11 cellular contexts compared by ENCODE assay signal in the genomic region with DNA sequence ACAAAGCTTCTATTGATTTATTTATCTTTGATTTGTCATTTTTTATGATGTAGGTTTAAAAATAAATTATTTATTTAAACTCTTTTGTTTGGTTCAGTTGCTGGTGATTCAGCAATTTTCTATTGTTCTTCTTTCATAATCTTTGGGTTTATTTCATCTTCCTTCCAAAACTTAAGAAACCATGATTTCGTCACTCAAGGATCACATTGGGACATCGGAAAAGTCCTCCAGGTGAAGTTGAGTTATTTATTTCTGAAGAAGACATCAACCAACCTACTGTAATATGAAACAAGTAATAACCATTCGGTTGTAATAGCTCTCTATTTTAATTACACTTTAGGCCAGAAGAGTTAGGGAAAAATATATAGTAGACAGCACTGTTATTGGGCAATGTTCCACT. TPM values are rescaled to one million over a fixed set of nuclear protein-coding genes. Genes with fewer than 3 reads are reported as not detected.
"Had no signal": no experiment of that assay in that cellular context is flagged by ENCODE, and none has a peak within 500 bp of the region (broad histone marks: within the 10 kb centered on the region; RNA-seq: fewer than 3 reads in every experiment).

No MANE protein-coding gene starts in this region.

- H3K36me3 ChIP-seq: ascending aorta, ovary, thyroid gland had no signal

- H3K36me3 Mint-ChIP-seq: activated CD4-positive, alpha-beta memory T cell treated with anti-CD3 and anti-CD28 coated beads for 36 hours; activated naive CD8-positive, alpha-beta T cell treated with anti-CD3 and anti-CD28 coated beads, Interleukin-2, amount 10 ng/mL, durations not matched to agents 7 days and 5 days; stimulated activated effector memory CD8-positive, alpha-beta T cell treated with anti-CD3 and anti-CD28 coated beads, Interleukin-12 subunit alpha, Interleukin-12 subunit beta, amount 100 ng/mL, for 72 hours had no signal

- H3K4me1 Mint-ChIP-seq: activated naive CD8-positive, alpha-beta T cell treated with anti-CD3 and anti-CD28 coated beads, Interleukin-2, amount 10 ng/mL, durations not matched to agents 7 days and 5 days; stimulated activated effector memory CD8-positive, alpha-beta T cell treated with anti-CD3 and anti-CD28 coated beads, Interleukin-12 subunit alpha, Interleukin-12 subunit beta, amount 100 ng/mL, for 72 hours had no signal

- H3K4me1 ChIP-seq: ascending aorta, thyroid gland had no signal

- H3K4me3 ChIP-seq: ascending aorta, ovary, thyroid gland had no signal

- H3K27ac Mint-ChIP-seq: activated CD4-positive, alpha-beta memory T cell treated with anti-CD3 and anti-CD28 coated beads for 36 hours; activated naive CD8-positive, alpha-beta T cell treated with anti-CD3 and anti-CD28 coated beads, Interleukin-2, amount 10 ng/mL, durations not matched to agents 7 days and 5 days; stimulated activated effector memory CD8-positive, alpha-beta T cell treated with anti-CD3 and anti-CD28 coated beads, Interleukin-12 subunit alpha, Interleukin-12 subunit beta, amount 100 ng/mL, for 72 hours had no signal

- H3K9me3 ChIP-seq: ascending aorta, ovary, thyroid gland had no signal

- H3K27me3 Mint-ChIP-seq: activated CD4-positive, alpha-beta memory T cell treated with anti-CD3 and anti-CD28 coated beads for 36 hours had no signal

- H3K4me3 Mint-ChIP-seq: activated CD4-positive, alpha-beta memory T cell treated with anti-CD3 and anti-CD28 coated beads for 36 hours; activated naive CD8-positive, alpha-beta T cell treated with anti-CD3 and anti-CD28 coated beads, Interleukin-2, amount 10 ng/mL, durations not matched to agents 7 days and 5 days; stimulated activated effector memory CD8-positive, alpha-beta T cell treated with anti-CD3 and anti-CD28 coated beads, Interleukin-12 subunit alpha, Interleukin-12 subunit beta, amount 100 ng/mL, for 72 hours had no signal

- DNase-seq: activated CD4-positive, alpha-beta memory T cell treated with anti-CD3 and anti-CD28 coated beads for 36 hours; activated CD8-positive, alpha-beta memory T cell treated with anti-CD3 and anti-CD28 coated beads, Interleukin-2, amount 50 U/mL, for 4 hours; activated naive CD8-positive, alpha-beta T cell treated with anti-CD3 and anti-CD28 coated beads, Interleukin-2, amount 10 ng/mL, durations not matched to agents 7 days and 5 days; kidney; ovary; small intestine; T-helper 9 cell; thyroid gland had no signal

- H3K27ac ChIP-seq: ascending aorta, ovary, thyroid gland, VCaP had no signal

- H3K27me3 ChIP-seq: ascending aorta, ovary, thyroid gland had no signal

- H3K9me3 Mint-ChIP-seq: activated CD4-positive, alpha-beta memory T cell treated with anti-CD3 and anti-CD28 coated beads for 36 hours; activated naive CD8-positive, alpha-beta T cell treated with anti-CD3 and anti-CD28 coated beads, Interleukin-2, amount 10 ng/mL, durations not matched to agents 7 days and 5 days had no signal

- ATAC-seq: stimulated activated effector memory CD8-positive, alpha-beta T cell treated with anti-CD3 and anti-CD28 coated beads, Interleukin-12 subunit alpha, Interleukin-12 subunit beta, amount 100 ng/mL, for 72 hours had no signal

RNA-seq across cellular contexts. Expression of gene WLS, which starts 23.0 kb away (rescaled TPM):
- total RNA-seq: activated CD4-positive, alpha-beta memory T cell treated with anti-CD3 and anti-CD28 coated beads for 36 hours; activated naive CD8-positive, alpha-beta T cell treated with anti-CD3 and anti-CD28 coated beads, Interleukin-2, amount 10 ng/mL, durations not matched to agents 7 days and 5 days had no signal
